ENCODE assay signal across 3 cellular contexts in the genomic region with DNA sequence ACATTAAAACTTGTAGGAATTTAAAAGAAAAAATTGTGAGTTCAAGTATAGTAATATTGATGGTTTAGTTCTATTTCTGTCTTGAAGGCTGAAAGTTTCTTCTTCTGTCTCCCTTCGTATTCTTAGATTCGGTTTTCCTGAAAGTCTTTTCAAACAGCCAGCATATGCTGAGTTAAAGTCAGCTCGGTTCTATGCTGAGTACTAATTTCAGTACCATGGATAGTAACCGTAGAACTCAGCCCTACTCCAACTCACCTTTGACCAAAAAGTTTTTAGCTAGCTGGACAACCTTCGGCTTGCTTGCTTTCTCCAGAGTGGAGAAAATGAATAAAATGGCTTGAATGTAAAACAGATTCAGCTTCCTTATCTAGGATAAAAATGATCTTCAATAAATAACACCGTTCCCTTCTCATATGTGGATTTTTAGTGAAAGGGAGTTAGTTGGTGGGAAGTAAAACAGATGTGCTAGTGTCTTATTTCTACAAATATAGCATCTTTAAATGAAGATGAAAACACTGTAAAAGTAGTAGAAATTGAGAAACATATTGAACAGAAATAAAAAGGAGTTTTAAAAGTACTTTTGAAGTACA.
TF ChIP-seq lines count a peak whose summit lies in the region.

No MANE protein-coding gene starts in this region.

TF ChIP-seq in GM12878, 131 proteins besides CTCF, POLR2A, EP300 and RAD21:
- TF ChIP-seq ZNF384 (IDR thresholded peaks at IDR 0.05; ENCODE audit: borderline replicate concordance, low read depth, low read length), result no peak
- TF ChIP-seq, protein P1, sequence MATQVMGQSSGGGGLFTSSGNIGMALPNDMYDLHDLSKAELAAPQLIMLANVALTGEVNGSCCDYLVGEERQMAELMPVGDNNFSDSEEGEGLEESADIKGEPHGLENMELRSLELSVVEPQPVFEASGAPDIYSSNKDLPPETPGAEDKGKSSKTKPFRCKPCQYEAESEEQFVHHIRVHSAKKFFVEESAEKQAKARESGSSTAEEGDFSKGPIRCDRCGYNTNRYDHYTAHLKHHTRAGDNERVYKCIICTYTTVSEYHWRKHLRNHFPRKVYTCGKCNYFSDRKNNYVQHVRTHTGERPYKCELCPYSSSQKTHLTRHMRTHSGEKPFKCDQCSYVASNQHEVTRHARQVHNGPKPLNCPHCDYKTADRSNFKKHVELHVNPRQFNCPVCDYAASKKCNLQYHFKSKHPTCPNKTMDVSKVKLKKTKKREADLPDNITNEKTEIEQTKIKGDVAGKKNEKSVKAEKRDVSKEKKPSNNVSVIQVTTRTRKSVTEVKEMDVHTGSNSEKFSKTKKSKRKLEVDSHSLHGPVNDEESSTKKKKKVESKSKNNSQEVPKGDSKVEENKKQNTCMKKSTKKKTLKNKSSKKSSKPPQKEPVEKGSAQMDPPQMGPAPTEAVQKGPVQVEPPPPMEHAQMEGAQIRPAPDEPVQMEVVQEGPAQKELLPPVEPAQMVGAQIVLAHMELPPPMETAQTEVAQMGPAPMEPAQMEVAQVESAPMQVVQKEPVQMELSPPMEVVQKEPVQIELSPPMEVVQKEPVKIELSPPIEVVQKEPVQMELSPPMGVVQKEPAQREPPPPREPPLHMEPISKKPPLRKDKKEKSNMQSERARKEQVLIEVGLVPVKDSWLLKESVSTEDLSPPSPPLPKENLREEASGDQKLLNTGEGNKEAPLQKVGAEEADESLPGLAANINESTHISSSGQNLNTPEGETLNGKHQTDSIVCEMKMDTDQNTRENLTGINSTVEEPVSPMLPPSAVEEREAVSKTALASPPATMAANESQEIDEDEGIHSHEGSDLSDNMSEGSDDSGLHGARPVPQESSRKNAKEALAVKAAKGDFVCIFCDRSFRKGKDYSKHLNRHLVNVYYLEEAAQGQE (IDR thresholded peaks at IDR 0.05; ENCODE audit: low read depth, low read length), result peak; percentile 94
- no peak for TF ChIP-seq HCFC1 (IDR thresholded peaks at IDR 0.05; ENCODE audit: low read length)
- TF ChIP-seq FOXK2 (IDR thresholded peaks at IDR 0.05), result no peak

TF ChIP-seq in HepG2, 621 proteins besides CTCF, POLR2A, EP300 and RAD21 (continues in another document):
- no peak for TF ChIP-seq TP53 (CRISPR knock-in tag; conservative IDR thresholded peaks at IDR 0.05)
- TF ChIP-seq, protein P2, sequence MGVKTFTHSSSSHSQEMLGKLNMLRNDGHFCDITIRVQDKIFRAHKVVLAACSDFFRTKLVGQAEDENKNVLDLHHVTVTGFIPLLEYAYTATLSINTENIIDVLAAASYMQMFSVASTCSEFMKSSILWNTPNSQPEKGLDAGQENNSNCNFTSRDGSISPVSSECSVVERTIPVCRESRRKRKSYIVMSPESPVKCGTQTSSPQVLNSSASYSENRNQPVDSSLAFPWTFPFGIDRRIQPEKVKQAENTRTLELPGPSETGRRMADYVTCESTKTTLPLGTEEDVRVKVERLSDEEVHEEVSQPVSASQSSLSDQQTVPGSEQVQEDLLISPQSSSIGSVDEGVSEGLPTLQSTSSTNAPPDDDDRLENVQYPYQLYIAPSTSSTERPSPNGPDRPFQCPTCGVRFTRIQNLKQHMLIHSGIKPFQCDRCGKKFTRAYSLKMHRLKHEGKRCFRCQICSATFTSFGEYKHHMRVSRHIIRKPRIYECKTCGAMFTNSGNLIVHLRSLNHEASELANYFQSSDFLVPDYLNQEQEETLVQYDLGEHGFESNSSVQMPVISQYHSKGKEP (CRISPR knock-in tag; IDR thresholded peaks at IDR 0.05), result 0 out of 2 replicates have a peak, but pooled peaks have one; percentile 42
- peak; percentile 72; the same call in 1 of the 2 replicates for TF ChIP-seq NKX3-1 (CRISPR knock-in tag; IDR thresholded peaks at IDR 0.05)
- TF ChIP-seq MAFF (IDR thresholded peaks at IDR 0.05; ENCODE audit: low read depth, low read length), result no peak
- TF ChIP-seq ZNF224 (CRISPR knock-in tag; IDR thresholded peaks at IDR 0.05), result no peak
- no peak for TF ChIP-seq NFATC3 (CRISPR knock-in tag; IDR thresholded peaks at IDR 0.05)
- TF ChIP-seq CREM (IDR thresholded peaks at IDR 0.05), result no peak
- no peak for TF ChIP-seq CREM (CRISPR knock-in tag; IDR thresholded peaks at IDR 0.05)
- TF ChIP-seq MIXL1 (CRISPR knock-in tag; IDR thresholded peaks at IDR 0.05), result no peak
- TF ChIP-seq, protein P3, sequence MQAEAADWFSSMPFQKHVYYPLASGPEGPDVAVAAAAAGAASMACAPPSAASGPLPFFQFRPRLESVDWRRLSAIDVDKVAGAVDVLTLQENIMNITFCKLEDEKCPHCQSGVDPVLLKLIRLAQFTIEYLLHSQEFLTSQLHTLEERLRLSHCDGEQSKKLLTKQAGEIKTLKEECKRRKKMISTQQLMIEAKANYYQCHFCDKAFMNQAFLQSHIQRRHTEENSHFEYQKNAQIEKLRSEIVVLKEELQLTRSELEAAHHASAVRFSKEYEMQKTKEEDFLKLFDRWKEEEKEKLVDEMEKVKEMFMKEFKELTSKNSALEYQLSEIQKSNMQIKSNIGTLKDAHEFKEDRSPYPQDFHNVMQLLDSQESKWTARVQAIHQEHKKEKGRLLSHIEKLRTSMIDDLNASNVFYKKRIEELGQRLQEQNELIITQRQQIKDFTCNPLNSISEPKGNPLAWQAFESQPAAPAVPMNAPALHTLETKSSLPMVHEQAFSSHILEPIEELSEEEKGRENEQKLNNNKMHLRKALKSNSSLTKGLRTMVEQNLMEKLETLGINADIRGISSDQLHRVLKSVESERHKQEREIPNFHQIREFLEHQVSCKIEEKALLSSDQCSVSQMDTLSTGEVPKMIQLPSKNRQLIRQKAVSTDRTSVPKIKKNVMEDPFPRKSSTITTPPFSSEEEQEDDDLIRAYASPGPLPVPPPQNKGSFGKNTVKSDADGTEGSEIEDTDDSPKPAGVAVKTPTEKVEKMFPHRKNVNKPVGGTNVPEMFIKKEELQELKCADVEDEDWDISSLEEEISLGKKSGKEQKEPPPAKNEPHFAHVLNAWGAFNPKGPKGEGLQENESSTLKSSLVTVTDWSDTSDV (CRISPR knock-in tag; IDR thresholded peaks at IDR 0.05), result no peak
- TF ChIP-seq, protein P4, sequence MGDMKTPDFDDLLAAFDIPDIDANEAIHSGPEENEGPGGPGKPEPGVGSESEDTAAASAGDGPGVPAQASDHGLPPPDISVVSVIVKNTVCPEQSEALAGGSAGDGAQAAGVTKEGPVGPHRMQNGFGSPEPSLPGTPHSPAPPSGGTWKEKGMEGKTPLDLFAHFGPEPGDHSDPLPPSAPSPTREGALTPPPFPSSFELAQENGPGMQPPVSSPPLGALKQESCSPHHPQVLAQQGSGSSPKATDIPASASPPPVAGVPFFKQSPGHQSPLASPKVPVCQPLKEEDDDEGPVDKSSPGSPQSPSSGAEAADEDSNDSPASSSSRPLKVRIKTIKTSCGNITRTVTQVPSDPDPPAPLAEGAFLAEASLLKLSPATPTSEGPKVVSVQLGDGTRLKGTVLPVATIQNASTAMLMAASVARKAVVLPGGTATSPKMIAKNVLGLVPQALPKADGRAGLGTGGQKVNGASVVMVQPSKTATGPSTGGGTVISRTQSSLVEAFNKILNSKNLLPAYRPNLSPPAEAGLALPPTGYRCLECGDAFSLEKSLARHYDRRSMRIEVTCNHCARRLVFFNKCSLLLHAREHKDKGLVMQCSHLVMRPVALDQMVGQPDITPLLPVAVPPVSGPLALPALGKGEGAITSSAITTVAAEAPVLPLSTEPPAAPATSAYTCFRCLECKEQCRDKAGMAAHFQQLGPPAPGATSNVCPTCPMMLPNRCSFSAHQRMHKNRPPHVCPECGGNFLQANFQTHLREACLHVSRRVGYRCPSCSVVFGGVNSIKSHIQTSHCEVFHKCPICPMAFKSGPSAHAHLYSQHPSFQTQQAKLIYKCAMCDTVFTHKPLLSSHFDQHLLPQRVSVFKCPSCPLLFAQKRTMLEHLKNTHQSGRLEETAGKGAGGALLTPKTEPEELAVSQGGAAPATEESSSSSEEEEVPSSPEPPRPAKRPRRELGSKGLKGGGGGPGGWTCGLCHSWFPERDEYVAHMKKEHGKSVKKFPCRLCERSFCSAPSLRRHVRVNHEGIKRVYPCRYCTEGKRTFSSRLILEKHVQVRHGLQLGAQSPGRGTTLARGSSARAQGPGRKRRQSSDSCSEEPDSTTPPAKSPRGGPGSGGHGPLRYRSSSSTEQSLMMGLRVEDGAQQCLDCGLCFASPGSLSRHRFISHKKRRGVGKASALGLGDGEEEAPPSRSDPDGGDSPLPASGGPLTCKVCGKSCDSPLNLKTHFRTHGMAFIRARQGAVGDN (CRISPR knock-in tag; IDR thresholded peaks at IDR 0.05), result no peak
- TF ChIP-seq, protein P5, sequence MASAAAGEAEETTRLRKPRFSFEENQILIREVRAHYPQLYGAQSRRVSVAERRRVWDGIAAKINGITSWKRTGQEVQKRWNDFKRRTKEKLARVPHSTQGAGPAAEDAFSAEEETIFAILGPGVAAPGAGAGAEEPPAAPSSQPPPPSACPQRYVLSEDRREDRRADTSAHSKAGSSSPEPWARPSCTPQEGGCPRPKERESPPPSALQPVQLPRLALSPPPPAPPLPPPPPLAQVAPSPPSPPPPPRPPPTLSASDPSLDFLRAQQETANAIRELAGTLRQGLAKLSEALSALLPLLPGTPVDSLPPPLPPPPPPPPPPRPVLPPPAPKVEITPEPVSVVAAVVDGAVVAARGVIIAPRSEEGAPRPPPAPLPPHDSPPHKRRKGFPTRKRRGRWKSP (CRISPR knock-in tag; IDR thresholded peaks at IDR 0.05), result no peak

TF ChIP-seq in GM12891, 5 proteins besides CTCF, POLR2A, EP300 and RAD21:
- TF ChIP-seq TAF1 (IDR thresholded peaks at IDR 0.05; ENCODE audit: low read depth, low read length) (no peak), POU2F2 (IDR thresholded peaks at IDR 0.05; ENCODE audit: low read depth, low read length) (no peak), SPI1 (IDR thresholded peaks at IDR 0.05; ENCODE audit: low read depth, low read length) (no peak)
